ENCODE assay signal across 1 cellular context in genomic region chr1:203196371-203196770, GRCh38.
TF ChIP-seq lines count a peak whose summit lies in the region.

No MANE protein-coding gene starts in this region.

TF ChIP-seq in HepG2, 621 proteins besides CTCF, POLR2A, EP300 and RAD21:
- no peak for TF ChIP-seq FOXO4 (CRISPR knock-in tag; conservative IDR thresholded peaks at IDR 0.05)
- TF ChIP-seq RNF219 (CRISPR knock-in tag; IDR thresholded peaks at IDR 0.05), result no peak
- no peak for TF ChIP-seq ISL2 (CRISPR knock-in tag; IDR thresholded peaks at IDR 0.05)
TF ChIP-seq in HepG2: peak in this region for 0.
